ENCODE assay signal across 22 cellular contexts in the genomic region with DNA sequence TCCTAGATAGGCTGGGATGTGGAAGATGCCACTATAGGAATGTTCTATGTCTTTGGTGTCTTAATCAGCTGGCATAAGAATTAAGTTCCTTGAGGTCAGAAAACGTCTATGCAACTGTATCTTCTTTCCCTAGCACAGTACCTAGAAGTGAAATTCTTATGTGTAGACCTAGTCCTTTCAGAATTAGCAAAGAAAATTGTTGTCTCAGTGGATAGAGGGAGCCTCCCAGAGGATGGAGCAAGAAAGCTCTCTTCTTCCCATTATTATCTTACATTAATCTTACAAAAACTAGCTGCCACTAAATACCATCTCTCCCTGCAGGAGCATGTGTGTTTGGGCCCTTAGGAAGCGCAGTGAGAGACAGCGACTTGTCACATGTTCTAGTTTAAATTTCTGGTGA. TPM values are rescaled to one million over a fixed set of nuclear protein-coding genes. Genes with fewer than 3 reads are reported as not detected.
DNase-seq lines count a peak whose midpoint lies in the region; ATAC-seq, FAIRE-seq and TF ChIP-seq lines count a peak whose summit lies in the region.
"Had no signal": no experiment of that assay in that cellular context is flagged by ENCODE, and none has a peak within 500 bp of the region (broad histone marks: within the 10 kb centered on the region; RNA-seq: fewer than 3 reads in every experiment).

No MANE protein-coding gene starts in this region.

- no TSS peak for BruUV-seq in endothelial cell of umbilical vein (replicated peaks; lab: Mats Ljungman, UMichigan)

- H2AFZ ChIP-seq in endothelial cell of umbilical vein (ENCODE audit: low read depth, low read length): peak overlapping the region; percentile 49

- no peak for TF ChIP-seq POLR2A in endothelial cell of umbilical vein (IDR thresholded peaks at IDR 0.05; ENCODE audit: low read depth, low read length)

- no peaks in the 10 kb centered on the region for H3K36me3 Mint-ChIP-seq in osteocyte (ENCODE audit: unreplicated experiment)
- no peaks in the 10 kb centered on the region for H3K36me3 Mint-ChIP-seq in activated T-helper 2 cell treated with anti-CD3 and anti-CD28 coated beads, Interferon-gamma antibody, Interleukin-2, Interleukin-4, amounts not matched to agents 10 μg/mL and 5 μg/mL and 100 μg/mL, durations not matched to agents 14 hours and 24 hours and 36 hours (ENCODE audit: low read depth)
- H3K36me3 Mint-ChIP-seq: activated naive CD4-positive, alpha-beta T cell treated with anti-CD3 and anti-CD28 coated beads, Interleukin-2, amount 50 U/mL, for 24 hours; type B pancreatic cell had no signal

- H3K27me3 ChIP-seq in RWPE2 (ENCODE audit: insufficient read depth, poor library complexity, severe bottlenecking) (no peaks in the 10 kb centered on the region), endothelial cell of umbilical vein (ENCODE audit: control insufficient read depth in 2 of 2, insufficient read depth in 2 of 2, low read length in 2 of 2) (peaks cover 0 to 1% of the 10 kb centered on the region in 2 experiments), psoas muscle (ENCODE audit: insufficient read depth in 3 of 3, low read length in 2 of 3) (no peaks in the 10 kb centered on the region)

- H3K9me3 ChIP-seq in RWPE2 (ENCODE audit: severe bottlenecking): no peaks in the 10 kb centered on the region
- no peaks in the 10 kb centered on the region for H3K9me3 ChIP-seq in endothelial cell of umbilical vein (replicated peaks; ENCODE audit: control insufficient read depth, insufficient read depth, low read length)
- H3K9me3 ChIP-seq in psoas muscle: no peaks in the 10 kb centered on the region

- H3K9ac ChIP-seq in endothelial cell of umbilical vein (replicated peaks; ENCODE audit: extremely low read depth, insufficient read depth, low read length): no peak overlapping the region

- no peaks in the 10 kb centered on the region for H3K36me3 ChIP-seq in RWPE2 (ENCODE audit: low read depth)
- no peaks in the 10 kb centered on the region for H3K36me3 ChIP-seq in endothelial cell of umbilical vein (ENCODE audit: control insufficient read depth in 2 of 2, extremely low read depth in 1 of 2, insufficient read depth in 2 of 2, low read length in 2 of 2)
- H3K36me3 ChIP-seq in psoas muscle (ENCODE audit: insufficient read depth in 1 of 2, low read depth in 1 of 2): no peaks in the 10 kb centered on the region
- H3K36me3 ChIP-seq: left ventricle myocardium inferior had no signal

- POLR2A ChIA-PET in endothelial cell of umbilical vein (lab: Charles Lee): no interaction called here

- no peaks in the 10 kb centered on the region for H3K9me1 ChIP-seq in endothelial cell of umbilical vein (replicated peaks; ENCODE audit: control insufficient read depth, extremely low read depth, insufficient read depth, low read length)

- H3K4me1 Mint-ChIP-seq in osteocyte (ENCODE audit: unreplicated experiment): peaks cover 9% of the 10 kb centered on the region
- no peaks in the 10 kb centered on the region for H3K4me1 Mint-ChIP-seq in activated T-helper 2 cell treated with anti-CD3 and anti-CD28 coated beads, Interferon-gamma antibody, Interleukin-2, Interleukin-4, amounts not matched to agents 10 μg/mL and 5 μg/mL and 100 μg/mL, durations not matched to agents 14 hours and 24 hours and 36 hours (ENCODE audit: low read depth)
- H3K4me1 Mint-ChIP-seq: activated CD4-positive, alpha-beta T cell treated with anti-CD3 and anti-CD28 coated beads for 36 hours; activated naive CD4-positive, alpha-beta T cell treated with anti-CD3 and anti-CD28 coated beads, Interleukin-2, amount 50 U/mL, for 24 hours; brain had no signal

- no peaks in the 10 kb centered on the region for H3K79me2 ChIP-seq in endothelial cell of umbilical vein (ENCODE audit: control insufficient read depth, insufficient read depth, low read length)

- ATAC-seq in RWPE2 (ENCODE audit: low read depth) (0 out of 3 replicates have a peak, but pooled peaks have one; percentile 23), psoas muscle (no peak)
- ATAC-seq: activated CD4-positive, alpha-beta T cell treated with anti-CD3 and anti-CD28 coated beads for 36 hours had no signal

- peaks cover 30% of the 10 kb centered on the region for H3K27me3 Mint-ChIP-seq in osteocyte (ENCODE audit: unreplicated experiment)
- H3K27me3 Mint-ChIP-seq in activated T-helper 2 cell treated with anti-CD3 and anti-CD28 coated beads, Interferon-gamma antibody, Interleukin-2, Interleukin-4, amounts not matched to agents 10 μg/mL and 5 μg/mL and 100 μg/mL, durations not matched to agents 14 hours and 24 hours and 36 hours (ENCODE audit: low read depth): peaks cover 2% of the 10 kb centered on the region

- CTCF ChIA-PET in endothelial cell of umbilical vein (lab: Charles Lee): interaction anchor here (1.1 to 3.7 kb wide), 17 partner anchors 9 to 374 kb away, joined by 3 to 57 read pairs (median 9); a partner anchor contains a TSS

- WGBS in psoas muscle, 3 donors: 64 to 69% (median 65%) methylated on average over 3 of the region's 3 CpGs

- intact Hi-C loops in endothelial cell of umbilical vein (cut with micrococcal nuclease): no loop called here
- intact Hi-C loops in psoas muscle (cut with DNase I): no loop called here
- intact Hi-C loops in activated T-helper 2 cell treated with anti-CD3 and anti-CD28 coated beads, Interferon-gamma antibody, Interleukin-2, Interleukin-4, amounts not matched to agents 10 μg/mL and 5 μg/mL and 100 μg/mL, durations not matched to agents 14 hours and 24 hours and 36 hours (cut with micrococcal nuclease): no loop called here

- peak; percentile 24 for TF ChIP-seq CTCF in RWPE2 (IDR thresholded peaks at IDR 0.05; ENCODE audit: poor library complexity, severe bottlenecking)
- no peak for TF ChIP-seq CTCF in endothelial cell of umbilical vein (IDR thresholded peaks at IDR 0.05; ENCODE audit: extremely low read depth in 1 of 2, insufficient read depth in 1 of 2, low read depth in 1 of 2, low read length in 2 of 2)
- peak; percentile 20 for TF ChIP-seq CTCF in psoas muscle (IDR thresholded peaks at IDR 0.05)
- TF ChIP-seq CTCF in osteocyte (IDR thresholded peaks at IDR 0.05): no peak

- dilution Hi-C loops in endothelial cell of umbilical vein (cut with MboI; ENCODE audit: extremely low pct_ligation_motif_present, low sequenced_read_pairs): no loop called here

- H3K4me1 ChIP-seq in RWPE2 (ENCODE audit: insufficient read depth, poor library complexity, severe bottlenecking) (peaks cover 11% of the 10 kb centered on the region), endothelial cell of umbilical vein (ENCODE audit: control insufficient read depth, extremely low read depth, insufficient read depth, low read length) (peaks cover 11% of the 10 kb centered on the region), psoas muscle (no peaks in the 10 kb centered on the region)
- H3K4me1 ChIP-seq: left ventricle myocardium inferior had no signal

- H3K4me3 ChIP-seq in RWPE2 (ENCODE audit: severe bottlenecking): no peak overlapping the region
- no peak overlapping the region for H3K4me3 ChIP-seq in endothelial cell of umbilical vein (replicated peaks in 1 of 3; ENCODE audit: insufficient read depth in 1 of 3, low read depth in 1 of 3, low read length in 3 of 3)
- no peak overlapping the region for H3K4me3 ChIP-seq in psoas muscle
- H3K4me3 ChIP-seq: left ventricle myocardium inferior had no signal

- no peak overlapping the region for H3K4me2 ChIP-seq in endothelial cell of umbilical vein (ENCODE audit: insufficient read depth, low read length)

- H3K9me3 Mint-ChIP-seq in osteocyte (ENCODE audit: unreplicated experiment): no peaks in the 10 kb centered on the region
- H3K9me3 Mint-ChIP-seq in activated T-helper 2 cell treated with anti-CD3 and anti-CD28 coated beads, Interferon-gamma antibody, Interleukin-2, Interleukin-4, amounts not matched to agents 10 μg/mL and 5 μg/mL and 100 μg/mL, durations not matched to agents 14 hours and 24 hours and 36 hours: no peaks in the 10 kb centered on the region
- H3K9me3 Mint-ChIP-seq: CD4-positive, alpha-beta T cell; T-helper 2 cell treated with Interferon-gamma antibody and Interleukin-4, amounts not matched to agents 5 μg/mL and 100 μg/mL, for 36 hours had no signal

- no peak overlapping the region for H3K4me3 Mint-ChIP-seq in osteocyte (ENCODE audit: unreplicated experiment)
- H3K4me3 Mint-ChIP-seq in activated T-helper 2 cell treated with anti-CD3 and anti-CD28 coated beads, Interferon-gamma antibody, Interleukin-2, Interleukin-4, amounts not matched to agents 10 μg/mL and 5 μg/mL and 100 μg/mL, durations not matched to agents 14 hours and 24 hours and 36 hours (ENCODE audit: low read depth): no peak overlapping the region
- H3K4me3 Mint-ChIP-seq: activated CD4-positive, alpha-beta T cell treated with anti-CD3 and anti-CD28 coated beads for 36 hours; activated naive CD4-positive, alpha-beta T cell treated with anti-CD3 and anti-CD28 coated beads, Interleukin-2, amount 50 U/mL, for 24 hours; brain; CD4-positive, alpha-beta T cell; T-helper 2 cell treated with Interferon-gamma antibody and Interleukin-4, amounts not matched to agents 5 μg/mL and 100 μg/mL, for 36 hours; type B pancreatic cell had no signal

- no peak overlapping the region for H3K27ac Mint-ChIP-seq in osteocyte (ENCODE audit: unreplicated experiment)
- no peak overlapping the region for H3K27ac Mint-ChIP-seq in activated T-helper 2 cell treated with anti-CD3 and anti-CD28 coated beads, Interferon-gamma antibody, Interleukin-2, Interleukin-4, amounts not matched to agents 10 μg/mL and 5 μg/mL and 100 μg/mL, durations not matched to agents 14 hours and 24 hours and 36 hours
- H3K27ac Mint-ChIP-seq: activated CD4-positive, alpha-beta T cell treated with anti-CD3 and anti-CD28 coated beads for 36 hours; activated naive CD4-positive, alpha-beta T cell treated with anti-CD3 and anti-CD28 coated beads, Interleukin-2, amount 50 U/mL, for 24 hours; brain; CD4-positive, alpha-beta T cell; T-helper 2 cell treated with Interferon-gamma antibody and Interleukin-4, amounts not matched to agents 5 μg/mL and 100 μg/mL, for 36 hours; type B pancreatic cell had no signal

- no peaks in the 10 kb centered on the region for H4K20me1 ChIP-seq in endothelial cell of umbilical vein (replicated peaks; ENCODE audit: control insufficient read depth, extremely low read depth, insufficient read depth, low read length)

- DNase-seq in HCEC 1CT (peak; percentile 25), RWPE2 (ENCODE audit: low spot score) (no peak), endothelial cell of umbilical vein (ENCODE audit: low read depth, low spot score) (peak; percentile 43), psoas muscle (no peak), osteocyte (ENCODE audit: extremely low spot score, unreplicated experiment) (no peak), DMS79 (lab: John Stamatoyannopoulos, UW) (no peak)
- no peak for DNase-seq in activated T-helper 2 cell treated with anti-CD3 and anti-CD28 coated beads, Interferon-gamma antibody, Interleukin-2, Interleukin-4, amounts not matched to agents 10 μg/mL and 5 μg/mL and 100 μg/mL, durations not matched to agents 14 hours and 24 hours and 36 hours (ENCODE audit: low spot score)
- DNase-seq: activated CD4-positive, alpha-beta T cell treated with anti-CD3 and anti-CD28 coated beads for 36 hours; activated CD8-positive, alpha-beta memory T cell treated with anti-CD3 and anti-CD28 coated beads, Interleukin-2, amount 50 U/mL, for 4 hours; CD4-positive, alpha-beta T cell; effector CD4-positive, alpha-beta T cell; foreskin melanocyte; left ventricle myocardium inferior; NCI-H1436 treated with DMSO at 0.1 percent for 48 hours; NCI-H2227 treated with DMSO at 0.1 percent for 48 hours; posterior cingulate gyrus; SIG-M5; stimulated activated naive CD4-positive, alpha-beta T cell had no signal

- no peak for FAIRE-seq in endothelial cell of umbilical vein (lab: Jason Lieb, UNC)

- H3K27ac ChIP-seq in RWPE2 (ENCODE audit: poor library complexity, severe bottlenecking) (no peak overlapping the region), endothelial cell of umbilical vein (ENCODE audit: insufficient read depth, low read depth, low read length) (no peak overlapping the region), psoas muscle (no peak overlapping the region)
- H3K27ac ChIP-seq: left ventricle myocardium inferior had no signal

RNA-seq across cellular contexts. Expression of a gene that starts 11.6 kb away (rescaled TPM):
- total RNA-seq in endothelial cell of umbilical vein: 0.49 TPM in 1 of 2 replicates, not detected in the other
- 0.69 and 0.92 TPM in 2 replicates for polyA plus RNA-seq in endothelial cell of umbilical vein
- polyA plus RNA-seq in endothelial cell of umbilical vein (2011; cell fraction: cytosol; rRNA removed): 0.99 and 1.0 TPM in 2 replicates
- 0.38 and 0.91 TPM in 2 replicates for polyA plus RNA-seq in endothelial cell of umbilical vein (2011; cell fraction: nucleus; rRNA removed)
- 1.0 and 1.4 TPM in 2 replicates for polyA plus RNA-seq in endothelial cell of umbilical vein (2012)
- polyA minus RNA-seq in endothelial cell of umbilical vein: 0.42 and 0.61 TPM in 2 replicates
- polyA minus RNA-seq in endothelial cell of umbilical vein (2011; cell fraction: cytosol; rRNA and poly(A)+ RNA removed): not detected
- polyA minus RNA-seq in endothelial cell of umbilical vein (2011; cell fraction: nucleus; rRNA and poly(A)+ RNA removed): 0.38 TPM in 1 of 2 replicates, not detected in the other
- total RNA-seq in psoas muscle: under 1 TPM in 2 of 4 donors, not detected in 2; 0.11 to 0.17 TPM
- polyA plus RNA-seq in psoas muscle: under 1 TPM; 0.04 to 0.26 (median 0.14) TPM
- total RNA-seq in osteocyte: not detected in 2 replicates
- total RNA-seq in activated T-helper 2 cell treated with anti-CD3 and anti-CD28 coated beads, Interferon-gamma antibody, Interleukin-2, Interleukin-4, amounts not matched to agents 10 μg/mL and 5 μg/mL and 100 μg/mL, durations not matched to agents 14 hours and 24 hours and 36 hours: not detected in 2 replicates
- total RNA-seq: activated CD4-positive, alpha-beta T cell treated with anti-CD3 and anti-CD28 coated beads for 36 hours; CD4-positive, alpha-beta T cell; left ventricle myocardium inferior had no signal

Comparison
In these comparisons a context has a peak if more than half of its experiments do, and no peak if none do; other contexts are left out.
1. DNase-seq: peak in HCEC 1CT (single experiment) and endothelial cell of umbilical vein (single experiment); none in RWPE2 (single experiment), psoas muscle (0 of 2), osteocyte (single experiment), DMS79 (single experiment) and activated T-helper 2 cell treated with anti-CD3 and anti-CD28 coated beads, Interferon-gamma antibody, Interleukin-2, Interleukin-4, amounts not matched to agents 10 μg/mL and 5 μg/mL and 100 μg/mL, durations not matched to agents 14 hours and 24 hours and 36 hours (single experiment).
2. CTCF ChIP-seq: peak in RWPE2 (single experiment) and psoas muscle (single experiment); none in endothelial cell of umbilical vein (0 of 2) and osteocyte (single experiment).